Comparison of ENCODE assay signal across 9 cellular contexts in the genomic region with DNA sequence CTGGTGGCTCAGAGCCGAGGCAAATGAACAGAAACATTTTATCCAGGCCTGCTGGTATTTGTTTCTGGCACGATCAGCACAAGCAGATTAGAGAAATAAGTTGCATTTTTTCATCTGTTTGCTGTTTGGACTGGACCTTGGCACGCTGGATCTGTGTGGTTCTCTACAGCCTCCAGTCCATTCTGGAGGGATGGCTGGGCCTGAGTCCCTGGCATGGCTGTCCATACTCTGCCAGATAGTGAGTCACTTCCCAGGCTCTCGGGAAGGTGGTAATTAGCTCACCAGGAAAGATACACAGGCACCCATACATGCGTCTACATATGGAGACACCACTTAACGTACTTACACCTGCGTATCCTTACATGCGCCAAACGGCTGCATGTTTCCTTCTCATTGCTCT.
DNase-seq lines count a peak whose midpoint lies in the region; ATAC-seq and FAIRE-seq lines count a peak whose summit lies in the region.
"Had no signal": no experiment of that assay in that cellular context is flagged by ENCODE, and none has a peak within 500 bp of the region (broad histone marks: within the 10 kb centered on the region; RNA-seq: fewer than 3 reads in every experiment).

No MANE protein-coding gene starts in this region.

- ATAC-seq in GM21390 (IDR thresholded peaks at IDR 0.05; ENCODE audit: unreplicated experiment) = no peak
- ATAC-seq in GM18502 (IDR thresholded peaks at IDR 0.05; ENCODE audit: poor library complexity, unreplicated experiment) = no peak
- ATAC-seq: stimulated activated naive CD8-positive, alpha-beta T cell treated with anti-CD3 and anti-CD28 coated beads, Interleukin-15, amount 100 ng/mL, for 72 hours had no signal

- peak; percentile 94 for DNase-seq in GM04503 (ENCODE audit: low read depth)
- DNase-seq in SW480 (ENCODE audit: low spot score) = peak; percentile 72
- peak; percentile 4 to 33 for DNase-seq in frontal cortex (ENCODE audit: low spot score in 2 of 2)
- peak; percentile 66 for DNase-seq in renal cortical epithelial cell (ENCODE audit: low read depth)
- DNase-seq in GM19239 (ENCODE audit: insufficient read length, low spot score) = no peak
- no peak for DNase-seq in NCI-H187 treated with DMSO at 0.1 percent for 48 hours (lab: John Stamatoyannopoulos, UW)
- DNase-seq: stimulated activated naive CD8-positive, alpha-beta T cell treated with anti-CD3 and anti-CD28 coated beads, Interleukin-15, amount 100 ng/mL, for 72 hours had no signal

- FAIRE-seq in frontal cortex (lab: Jason Lieb, UNC) (no peak), GM19239 (lab: Jason Lieb, UNC) (no peak)

Comparison
In these comparisons a context has a peak if more than half of its experiments do, and no peak if none do; other contexts are left out.
1. DNase-seq: peak in GM04503 (single experiment), SW480 (single experiment), frontal cortex (2 of 2) and renal cortical epithelial cell (single experiment); none in GM19239 (single experiment) and NCI-H187 treated with DMSO at 0.1 percent for 48 hours (single experiment).